8 cellular contexts compared by ENCODE assay signal in the genomic region with DNA sequence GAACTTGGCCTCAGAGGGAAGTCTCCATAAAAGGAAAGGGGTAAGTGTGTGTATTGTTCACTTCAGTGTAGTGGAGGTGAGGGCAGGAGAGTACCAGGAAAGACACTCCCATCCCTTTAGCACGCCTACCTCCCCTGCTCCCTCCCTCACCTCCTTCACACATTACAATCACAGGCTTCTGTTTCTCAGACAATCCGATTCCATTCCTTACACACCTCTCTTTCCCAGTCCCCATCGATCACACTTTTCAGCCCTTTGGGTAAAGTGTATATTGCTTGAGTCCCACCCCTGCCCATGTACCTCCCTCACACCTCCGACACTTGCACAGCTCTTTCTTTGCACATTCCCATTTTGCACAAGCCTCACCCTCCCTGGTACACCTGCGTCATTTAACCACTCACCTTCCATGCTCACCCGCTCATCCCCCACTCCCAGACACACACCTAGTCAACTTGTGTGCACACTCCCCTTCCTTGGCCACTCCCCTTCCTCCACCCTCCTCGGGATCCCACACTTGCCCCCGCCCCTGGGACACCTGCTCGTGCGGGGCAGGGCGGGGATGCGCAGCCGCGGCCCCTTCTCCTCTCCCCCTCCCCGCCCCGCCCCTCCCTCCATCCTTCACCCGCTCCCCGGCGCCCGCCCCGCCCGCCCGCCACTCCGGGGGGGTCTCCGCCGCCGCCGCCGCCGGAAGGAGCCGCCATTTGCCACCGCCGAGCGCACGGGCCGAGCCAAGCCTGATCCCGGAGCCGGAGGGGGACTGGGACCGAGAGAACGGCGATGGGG. TPM values are rescaled to one million over a fixed set of nuclear protein-coding genes. Genes with fewer than 3 reads are reported as not detected.
DNase-seq lines count a peak whose midpoint lies in the region; ATAC-seq and TF ChIP-seq lines count a peak whose summit lies in the region.

A gene with protein sequence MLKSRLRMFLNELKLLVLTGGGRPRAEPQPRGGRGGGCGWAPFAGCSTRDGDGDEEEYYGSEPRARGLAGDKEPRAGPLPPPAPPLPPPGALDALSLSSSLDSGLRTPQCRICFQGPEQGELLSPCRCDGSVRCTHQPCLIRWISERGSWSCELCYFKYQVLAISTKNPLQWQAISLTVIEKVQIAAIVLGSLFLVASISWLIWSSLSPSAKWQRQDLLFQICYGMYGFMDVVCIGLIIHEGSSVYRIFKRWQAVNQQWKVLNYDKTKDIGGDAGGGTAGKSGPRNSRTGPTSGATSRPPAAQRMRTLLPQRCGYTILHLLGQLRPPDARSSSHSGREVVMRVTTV (plus strand): TSS at position 693 of the 783 bp plus-strand sequence. CDS start 426 bp downstream, outside the sequence.

- H3K4me1 ChIP-seq in colonic mucosa: no peaks in the 10 kb centered on the region

- H3K27ac ChIP-seq in colonic mucosa: peak within 1 kb of the TSS; percentile 72

- intact Hi-C loops in activated CD4-positive, alpha-beta T cell treated with anti-CD3 and anti-CD28 coated beads, Interleukin-2, amount 10 ng/mL, durations not matched to agents 24 days and 14 days (cut with micrococcal nuclease): loop anchor here (5.0 to 10.0 kb wide), 4 partner anchors 88 to 1930 kb away; a partner anchor contains a TSS
- intact Hi-C loops in colonic mucosa (cut with DNase I): no loop called here

- peak within 1 kb of the TSS; percentile 79 for H3K27ac Mint-ChIP-seq in activated CD4-positive, alpha-beta T cell treated with anti-CD3 and anti-CD28 coated beads, Interleukin-2, amount 10 ng/mL, durations not matched to agents 24 days and 14 days

- peak within 1 kb of the TSS; percentile 89 for H3K4me3 Mint-ChIP-seq in activated CD4-positive, alpha-beta T cell treated with anti-CD3 and anti-CD28 coated beads, Interleukin-2, amount 10 ng/mL, durations not matched to agents 24 days and 14 days

- no peaks in the 10 kb centered on the region for H3K9me3 Mint-ChIP-seq in activated CD4-positive, alpha-beta T cell treated with anti-CD3 and anti-CD28 coated beads, Interleukin-2, amount 10 ng/mL, durations not matched to agents 24 days and 14 days

- DNase-seq in NCI-H345 treated with DMSO at 0.1 percent for 48 hours (lab: John Stamatoyannopoulos, UW; ENCODE audit: unreplicated experiment) (peak; percentile 70), colonic mucosa (peak; percentile 93), medulla oblongata (ENCODE audit: extremely low spot score) (peak; percentile 40), GM03348 (ENCODE audit: low spot score) (no peak)
- DNase-seq in activated CD4-positive, alpha-beta T cell treated with anti-CD3 and anti-CD28 coated beads, Interleukin-2, amount 10 ng/mL, durations not matched to agents 24 days and 14 days: peak; percentile 96
- DNase-seq in stimulated activated CD8-positive, alpha-beta memory T cell treated with anti-CD3 and anti-CD28 coated beads, Interleukin-12 subunit alpha, Interleukin-12 subunit beta, amount 100 ng/mL, for 4 hours (ENCODE audit: low read depth): peak; percentile 65

- no peaks in the 10 kb centered on the region for H3K9me3 ChIP-seq in colonic mucosa

- H3K4me1 Mint-ChIP-seq in activated CD4-positive, alpha-beta T cell treated with anti-CD3 and anti-CD28 coated beads, Interleukin-2, amount 10 ng/mL, durations not matched to agents 24 days and 14 days: peaks cover 56% of the 10 kb centered on the region

- no peaks in the 10 kb centered on the region for H3K36me3 ChIP-seq in colonic mucosa

- TF ChIP-seq CTCF in colonic mucosa (IDR thresholded peaks at IDR 0.05): no peak

- ATAC-seq in GM18517 (IDR thresholded peaks at IDR 0.05; ENCODE audit: unreplicated experiment) (peak; percentile 34), HG03066 (IDR thresholded peaks at IDR 0.05; ENCODE audit: low read depth, unreplicated experiment) (peak; percentile 35)

- H3K4me3 ChIP-seq in colonic mucosa: peak within 1 kb of the TSS; percentile 59

- H3K9ac ChIP-seq in colonic mucosa (ENCODE audit: low read depth in 2 of 2, low read length in 2 of 2): peak within 1 kb of the TSS; percentile 70 to 80

- H3K27me3 ChIP-seq in colonic mucosa: no peaks in the 10 kb centered on the region

- H3K36me3 Mint-ChIP-seq in activated CD4-positive, alpha-beta T cell treated with anti-CD3 and anti-CD28 coated beads, Interleukin-2, amount 10 ng/mL, durations not matched to agents 24 days and 14 days (ENCODE audit: low read depth): peaks cover 39% of the 10 kb centered on the region

- no peaks in the 10 kb centered on the region for H3K27me3 Mint-ChIP-seq in activated CD4-positive, alpha-beta T cell treated with anti-CD3 and anti-CD28 coated beads, Interleukin-2, amount 10 ng/mL, durations not matched to agents 24 days and 14 days

RNA-seq across cellular contexts. Expression of the gene that starts here (rescaled TPM):
- total RNA-seq in activated CD4-positive, alpha-beta T cell treated with anti-CD3 and anti-CD28 coated beads, Interleukin-2, amount 10 ng/mL, durations not matched to agents 24 days and 14 days: 21.6 and 22.7 TPM in 2 replicates
- 10 to 100 TPM; 10.6 to 14.3 TPM for total RNA-seq in colonic mucosa
